In genomic region chr16:27235055-27235937, GRCh38 we compare ENCODE assay signal across 8 cellular contexts. TPM values are rescaled to one million over a fixed set of nuclear protein-coding genes. Genes with fewer than 3 reads are reported as not detected.
A peak's percentile ranks its signal among the peaks of the same experiment; 100 is the strongest.
DNase-seq lines count a peak whose midpoint lies in the region; ATAC-seq and TF ChIP-seq lines count a peak whose summit lies in the region.

No MANE protein-coding gene starts in this region.

- intact Hi-C loops in adrenal gland (cut with DNase I): loop anchor here (5.0 to 10.0 kb wide), 3 partner anchors 80 to 132 kb away; partner anchors contain the start of gene IL4R (in 1 of the 2)
- intact Hi-C loops in cardiac septum (cut with DNase I): loop anchor here (2.0 to 5.0 kb wide), 4 partner anchors 77 to 222 kb away; partner anchors contain the start of gene IL4R

- peak; percentile 63 to 91 (median 86) for TF ChIP-seq CTCF in adrenal gland (IDR thresholded peaks at IDR 0.05)

- peak in 1 of 2 donors; percentile 11 for TF ChIP-seq POLR2A in adrenal gland (IDR thresholded peaks at IDR 0.05)

- H3K27me3 ChIP-seq in adrenal gland: no peaks in the 10 kb centered on the region

- H3K36me3 Mint-ChIP-seq in T-helper 1 cell treated with Interleukin-12 subunit alpha and Interleukin-12 subunit beta and Interleukin-4 antibody, amounts not matched to agents 30 μg/mL and 1 μg/mL, for 36 hours (ENCODE audit: low read depth): peaks cover 36% of the 10 kb centered on the region

- peaks cover 0 to 20% of the 10 kb centered on the region in 2 donors for H3K36me3 ChIP-seq in adrenal gland (replicated peaks in 1 of 2)

- peaks cover 81% of the 10 kb centered on the region for H3K4me1 Mint-ChIP-seq in T-helper 1 cell treated with Interleukin-12 subunit alpha and Interleukin-12 subunit beta and Interleukin-4 antibody, amounts not matched to agents 30 μg/mL and 1 μg/mL, for 36 hours (ENCODE audit: low read depth)

- DNase-seq in EH (ENCODE audit: low read depth): peak; percentile 96
- DNase-seq in NCI-H1092 (lab: John Stamatoyannopoulos, UW): peak; percentile 74
- peak; percentile 80 to 94 (median 90) for DNase-seq in adrenal gland
- DNase-seq in cardiac septum (ENCODE audit: low spot score): peak; percentile 94
- DNase-seq in pulmonary artery endothelial cell (ENCODE audit: low read depth, low spot score): peak; percentile 91
- DNase-seq in ureter (ENCODE audit: low spot score): peak; percentile 90

- H3K27ac Mint-ChIP-seq in T-helper 1 cell treated with Interleukin-12 subunit alpha and Interleukin-12 subunit beta and Interleukin-4 antibody, amounts not matched to agents 30 μg/mL and 1 μg/mL, for 36 hours: peak overlapping the region; percentile 97

- H3K9me3 Mint-ChIP-seq in T-helper 1 cell treated with Interleukin-12 subunit alpha and Interleukin-12 subunit beta and Interleukin-4 antibody, amounts not matched to agents 30 μg/mL and 1 μg/mL, for 36 hours: no peaks in the 10 kb centered on the region

- WGBS in adrenal gland, 4 donors: 36 to 47% (median 41%) methylated on average over 21 to 23 of the region's 23 CpGs

- peak overlapping the region; percentile 73 for H3K4me3 Mint-ChIP-seq in T-helper 1 cell treated with Interleukin-12 subunit alpha and Interleukin-12 subunit beta and Interleukin-4 antibody, amounts not matched to agents 30 μg/mL and 1 μg/mL, for 36 hours

- no peak overlapping the region for H3K4me3 ChIP-seq in adrenal gland

- no peak for ATAC-seq in HG03108 (IDR thresholded peaks at IDR 0.05; ENCODE audit: unreplicated experiment)

- no peaks in the 10 kb centered on the region for H3K9me3 ChIP-seq in adrenal gland (replicated peaks in 1 of 3)

- H3K4me1 ChIP-seq in adrenal gland (replicated peaks in 1 of 2): peaks cover 8 to 38% of the 10 kb centered on the region in 2 donors

- peak overlapping the region in 4 of 5 donors; percentile 14 to 81 (median 47) for H3K27ac ChIP-seq in adrenal gland

- no peaks in the 10 kb centered on the region for H3K27me3 Mint-ChIP-seq in T-helper 1 cell treated with Interleukin-12 subunit alpha and Interleukin-12 subunit beta and Interleukin-4 antibody, amounts not matched to agents 30 μg/mL and 1 μg/mL, for 36 hours (ENCODE audit: low read depth)

RNA-seq across cellular contexts. Expression of gene KDM8, which starts 32.0 kb away (rescaled TPM):
- total RNA-seq in adrenal gland: 10 to 100 TPM in 2 of 8 donors, 1 to 10 TPM in 6; 3.4 to 10.8 (median 6.8) TPM
- 10 to 100 TPM in 2 of 3 donors, 1 to 10 TPM in 1; 3.7 to 14.6 (median 11.5) TPM for polyA plus RNA-seq in adrenal gland
- 3.0 TPM for total RNA-seq in cardiac septum
- 2.0 and 2.4 TPM in 2 replicates for total RNA-seq in pulmonary artery endothelial cell
- total RNA-seq in ureter: 13.9 TPM

RNA-seq across cellular contexts. Expression of gene NSMCE1, which starts 33.3 kb away (rescaled TPM):
- total RNA-seq in adrenal gland: 100 to 1,000 TPM in 1 of 8 donors, 10 to 100 TPM in 7; 75.0 to 182 (median 91.1) TPM
- polyA plus RNA-seq in adrenal gland: 10 to 100 TPM; 54.3 to 93.9 (median 79.4) TPM
- total RNA-seq in cardiac septum: 27.2 TPM
- total RNA-seq in pulmonary artery endothelial cell: 59.7 and 73.2 TPM in 2 replicates
- total RNA-seq in ureter: 66.1 TPM
